In the genomic region with DNA sequence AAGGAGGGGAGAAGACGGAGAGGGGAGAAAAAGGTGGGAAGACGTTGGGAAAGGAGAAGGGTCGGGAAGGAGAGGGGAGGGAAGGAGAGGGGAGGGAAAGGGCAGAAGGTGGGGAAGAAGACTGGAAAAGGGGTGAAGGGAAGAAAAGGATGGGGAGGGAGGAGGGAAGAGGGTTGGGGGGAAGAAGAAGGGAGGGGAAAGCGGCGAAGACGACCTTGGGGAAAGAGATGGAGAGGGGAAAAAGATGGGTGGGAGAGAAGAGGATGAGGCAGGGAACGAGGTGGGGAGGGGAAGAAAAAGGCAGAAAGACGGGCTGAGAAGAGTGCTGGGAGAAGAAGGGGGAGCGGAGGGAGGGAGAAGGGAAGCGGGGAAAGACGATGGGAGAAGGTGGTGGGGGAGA, we compare ENCODE assay signal across 13 cellular contexts. TPM values are rescaled to one million over a fixed set of nuclear protein-coding genes. Genes with fewer than 3 reads are reported as not detected.
DNase-seq lines count a peak whose midpoint lies in the region; ATAC-seq and TF ChIP-seq lines count a peak whose summit lies in the region.
"Not testable (repeated sequence)": the region's sequence is repeated elsewhere in the genome, so short reads cannot be mapped to it uniquely, and the experiment has no call there.
"Had no signal": no experiment of that assay in that cellular context is flagged by ENCODE, and none has a peak within 500 bp of the region (broad histone marks: within the 10 kb centered on the region; RNA-seq: fewer than 3 reads in every experiment).

No MANE protein-coding gene starts in this region.

- not testable (repeated sequence) for TF ChIP-seq CTCF in A673 (conservative IDR thresholded peaks at IDR 0.05; ENCODE audit: low read depth, low read length); GM06990 (IDR thresholded peaks at IDR 0.05; ENCODE audit: insufficient read depth, low read length, poor library complexity, severe bottlenecking); brain (conservative IDR thresholded peaks at IDR 0.05); fibroblast of mammary gland (conservative IDR thresholded peaks at IDR 0.05; ENCODE audit: control insufficient read depth, insufficient read depth, low read depth, low read length)

- POLR2A ChIA-PET in A673 (lab: Charles Lee; ENCODE audit: low non-redundant PET); activated CD4-positive, alpha-beta memory T cell treated with anti-CD3 and anti-CD28 coated beads for 36 hours (lab: Charles Lee): not testable (repeated sequence)

- H3K27me3 Mint-ChIP-seq in activated CD4-positive, alpha-beta memory T cell treated with anti-CD3 and anti-CD28 coated beads for 36 hours; brain; memory B cell: not testable (repeated sequence)

- H3K9me3 ChIP-seq in A673 (ENCODE audit: low read depth, low read length, poor library complexity, severe bottlenecking); MG63: not testable (repeated sequence)

- H3K9ac ChIP-seq in rectal smooth muscle tissue (ENCODE audit: low read length), result not testable (repeated sequence)

- H3K27ac ChIP-seq in A673 (ENCODE audit: low read depth, low read length, poor library complexity, severe bottlenecking); rectal smooth muscle tissue (ENCODE audit: low read depth, low read length): not testable (repeated sequence)

- DNase-seq in A673 (ENCODE audit: low spot score); GM06990 (ENCODE audit: extremely low read depth, insufficient read length); MG63; activated CD4-positive, alpha-beta memory T cell treated with anti-CD3 and anti-CD28 coated beads for 36 hours; fibroblast of mammary gland (ENCODE audit: low read depth); memory B cell (ENCODE audit: low spot score in 2 of 2): not testable (repeated sequence)

- not testable (repeated sequence) for H3K9me3 Mint-ChIP-seq in activated CD4-positive, alpha-beta memory T cell treated with anti-CD3 and anti-CD28 coated beads for 36 hours; brain; memory B cell

- peak overlapping the region; percentile 65 for H3K4me3 Mint-ChIP-seq in activated CD4-positive, alpha-beta memory T cell treated with anti-CD3 and anti-CD28 coated beads for 36 hours
- H3K4me3 Mint-ChIP-seq in brain (peak overlapping the region; percentile 77 to 96 (median 94)), memory B cell (peak overlapping the region; percentile 65)

- not testable (repeated sequence) for H3K36me3 Mint-ChIP-seq in activated CD4-positive, alpha-beta memory T cell treated with anti-CD3 and anti-CD28 coated beads for 36 hours; brain; memory B cell

- H3K4me3 ChIP-seq in A673 (ENCODE audit: low read depth, low read length, poor library complexity, severe bottlenecking) (peak overlapping the region; percentile 38), GM06990 (replicated peaks; ENCODE audit: low read depth, low read length) (peak overlapping the region; percentile 19), MG63 (peak overlapping the region; percentile 19; the same call in 1 of the 2 replicates), fibroblast of mammary gland (ENCODE audit: control insufficient read depth, low read depth, low read length) (peak overlapping the region; percentile 45), rectal smooth muscle tissue (ENCODE audit: low read length) (peak overlapping the region; percentile 52)

- H3K36me3 ChIP-seq in A673 (ENCODE audit: insufficient read depth, low read length, poor library complexity, severe bottlenecking); GM06990 (ENCODE audit: control insufficient read depth, insufficient read depth, low read length); MG63; rectal smooth muscle tissue (ENCODE audit: control insufficient read depth, insufficient read depth, low read length): not testable (repeated sequence)

- H3K27ac Mint-ChIP-seq in activated CD4-positive, alpha-beta memory T cell treated with anti-CD3 and anti-CD28 coated beads for 36 hours; memory B cell: not testable (repeated sequence)
- H3K27ac Mint-ChIP-seq in brain, result peak overlapping the region in 4 of 5 experiments; percentile 93 to 99 (median 96)

- not testable (repeated sequence) for H3K4me1 ChIP-seq in A673 (ENCODE audit: insufficient read depth, low read length, poor library complexity, severe bottlenecking); rectal smooth muscle tissue (ENCODE audit: control insufficient read depth, insufficient read depth, low read length)

- H3K4me1 Mint-ChIP-seq in activated CD4-positive, alpha-beta memory T cell treated with anti-CD3 and anti-CD28 coated beads for 36 hours (ENCODE audit: low read depth), result not testable (repeated sequence)
- H3K4me1 Mint-ChIP-seq in brain (peaks cover 20% of the 10 kb centered on the region), memory B cell (peaks cover 11% of the 10 kb centered on the region)

- ATAC-seq in memory B cell (ENCODE audit: low read depth), result not testable (repeated sequence)

- CTCF ChIA-PET in A673 (lab: Charles Lee); activated CD4-positive, alpha-beta memory T cell treated with anti-CD3 and anti-CD28 coated beads for 36 hours (lab: Charles Lee): not testable (repeated sequence)

- intact Hi-C loops in A673 (cut with micrococcal nuclease; ENCODE audit: unreplicated experiment); activated CD4-positive, alpha-beta memory T cell treated with anti-CD3 and anti-CD28 coated beads for 36 hours (cut with micrococcal nuclease): not testable (repeated sequence)

- H3K27me3 ChIP-seq in A673 (replicated peaks; ENCODE audit: insufficient read depth, low read depth, low read length, poor library complexity); GM06990 (replicated peaks; ENCODE audit: control insufficient read depth, insufficient read depth, low read length); MG63; rectal smooth muscle tissue (ENCODE audit: control insufficient read depth, insufficient read depth, low read length): not testable (repeated sequence)

- not testable (repeated sequence) for BruUV-seq in A673 (replicated peaks; lab: Mats Ljungman, UMichigan)

RNA-seq across cellular contexts. Expression of a gene that starts 46.3 kb away (rescaled TPM):
- not detected in 2 replicates for total RNA-seq in A673 (2021)
- total RNA-seq in MG63 (2014; rRNA removed; shearing (Covaris generic); ENCODE audit: low replicate concordance), result not detected in 2 replicates
- total RNA-seq in activated CD4-positive, alpha-beta memory T cell treated with anti-CD3 and anti-CD28 coated beads for 36 hours, result not detected
- polyA plus RNA-seq in brain (ENCODE audit: insufficient read depth, low read depth, low replicate concordance), result not detected
- total RNA-seq: cerebellum; MCF 10A; RPMI7951; T-helper 1 cell treated with Interleukin-12 subunit alpha and Interleukin-12 subunit beta and Interleukin-4 antibody, amounts not matched to agents 30 ng/mL and 1 ng/mL, for 36 hours; temporal lobe had no signal
